Comparison of ENCODE assay signal across 1 cellular context in genomic region chr3:192039593-192039992, GRCh38.
TF ChIP-seq lines count a peak whose summit lies in the region.

No MANE protein-coding gene starts in this region.

TF ChIP-seq in GM23338, 12 proteins besides CTCF, POLR2A, EP300 and RAD21 (continued from another document):
- TF ChIP-seq ZNF462 (CRISPR knock-in tag; IDR thresholded peaks at IDR 0.05), result no peak
- TF ChIP-seq POLR2AphosphoS5 (IDR thresholded peaks at IDR 0.05; ENCODE audit: low read depth), result no peak
- no peak for TF ChIP-seq STAT1 (IDR thresholded peaks at IDR 0.05; ENCODE audit: unreplicated experiment)
- TF ChIP-seq JUNB (IDR thresholded peaks at IDR 0.05; ENCODE audit: unreplicated experiment), result no peak
- no peak for TF ChIP-seq EZH2 (IDR thresholded peaks at IDR 0.05; ENCODE audit: low read depth, unreplicated experiment)
- TF ChIP-seq REST (IDR thresholded peaks at IDR 0.05; ENCODE audit: unreplicated experiment), result no peak
- TF ChIP-seq CREB1 (CRISPR knock-in tag; IDR thresholded peaks at IDR 0.05; ENCODE audit: low read depth), result no peak
- no peak for TF ChIP-seq ETS1 (IDR thresholded peaks at IDR 0.05)
- no peak for TF ChIP-seq NANOG (IDR thresholded peaks at IDR 0.05; ENCODE audit: borderline replicate concordance)
TF ChIP-seq in GM23338: peak in this region for 0.
